Comparison of ENCODE assay signal across 8 cellular contexts in the genomic region with DNA sequence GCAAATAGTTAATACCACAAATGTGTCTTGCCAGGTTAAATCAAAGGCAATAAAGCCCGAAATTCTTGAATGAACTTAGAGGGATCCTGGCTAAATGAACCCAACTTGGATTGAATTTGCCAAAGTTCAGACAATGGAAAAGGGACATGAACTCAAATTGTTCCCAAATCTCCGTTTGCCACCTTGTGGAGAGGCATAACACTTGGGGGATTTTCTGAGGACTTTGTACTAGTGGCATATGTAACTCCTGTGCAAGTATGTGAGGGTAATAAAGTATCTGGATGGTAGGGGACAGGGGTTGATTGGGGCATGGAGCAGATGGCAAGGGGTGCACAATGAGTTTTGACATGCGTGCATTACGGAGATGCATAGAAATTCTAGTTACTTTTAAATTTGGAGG. TPM values are rescaled to one million over a fixed set of nuclear protein-coding genes. Genes with fewer than 3 reads are reported as not detected.
DNase-seq lines count a peak whose midpoint lies in the region; ATAC-seq, FAIRE-seq and TF ChIP-seq lines count a peak whose summit lies in the region.

No MANE protein-coding gene starts in this region.

- peak overlapping the region; percentile 99 for H3K4me3 Mint-ChIP-seq in activated naive CD4-positive, alpha-beta T cell treated with anti-CD3 and anti-CD28 coated beads, Interleukin-2, amount 50 U/mL, for 24 hours

- ATAC-seq in right lobe of liver: no peak
- no peak for ATAC-seq in upper lobe of left lung (ENCODE audit: low FRiP score in 2 of 2)
- ATAC-seq in HG03378 (IDR thresholded peaks at IDR 0.05; ENCODE audit: unreplicated experiment): no peak

- peaks cover 26% of the 10 kb centered on the region for H3K4me1 Mint-ChIP-seq in activated naive CD4-positive, alpha-beta T cell treated with anti-CD3 and anti-CD28 coated beads, Interleukin-2, amount 50 U/mL, for 24 hours

- H3K36me3 ChIP-seq in right lobe of liver: no peaks in the 10 kb centered on the region
- no peaks in the 10 kb centered on the region for H3K36me3 ChIP-seq in upper lobe of left lung

- H3K9me3 Mint-ChIP-seq in activated naive CD4-positive, alpha-beta T cell treated with anti-CD3 and anti-CD28 coated beads, Interleukin-2, amount 50 U/mL, for 24 hours: no peaks in the 10 kb centered on the region

- peaks cover 7% of the 10 kb centered on the region for H3K27me3 Mint-ChIP-seq in activated naive CD4-positive, alpha-beta T cell treated with anti-CD3 and anti-CD28 coated beads, Interleukin-2, amount 50 U/mL, for 24 hours

- no peak for DNase-seq in activated naive CD4-positive, alpha-beta T cell treated with anti-CD3 and anti-CD28 coated beads, Interleukin-2, amount 50 U/mL, for 16 hours
- DNase-seq in astrocyte of the spinal cord (ENCODE audit: low read depth, low spot score): peak; percentile 7
- no peak for DNase-seq in right lobe of liver
- no peak for DNase-seq in upper lobe of left lung
- DNase-seq in NCI-H2196 treated with DMSO at 0.1 percent for 48 hours (lab: John Stamatoyannopoulos, UW; ENCODE audit: unreplicated experiment): no peak
- no peak for DNase-seq in frontal cortex (ENCODE audit: low spot score in 2 of 2)

- WGBS in right lobe of liver (ENCODE audit: insufficient coverage, low coverage, low lambda C conversion rate, missing lambda C conversion rate): 53% methylated on average over 4 of the region's 4 CpGs
- 65 to 73% methylated on average over 4 of the region's 4 CpGs for WGBS in upper lobe of left lung, 2 donors

- intact Hi-C loops in right lobe of liver (cut with DNase I): no loop called here

- TF ChIP-seq POLR2A in right lobe of liver (IDR thresholded peaks at IDR 0.05): no peak
- TF ChIP-seq POLR2A in upper lobe of left lung (IDR thresholded peaks at IDR 0.05): no peak

- H3K27ac ChIP-seq in right lobe of liver (peak overlapping the region in 2 of 3 donors; percentile 98), upper lobe of left lung (peak overlapping the region in 3 of 4 donors; percentile 95 to 99 (median 99))

- H3K36me3 Mint-ChIP-seq in activated naive CD4-positive, alpha-beta T cell treated with anti-CD3 and anti-CD28 coated beads, Interleukin-2, amount 50 U/mL, for 24 hours: no peaks in the 10 kb centered on the region

- H3K4me1 ChIP-seq in right lobe of liver: peaks cover 0 to 25% (median 6%) of the 10 kb centered on the region in 4 donors
- peaks cover 22 to 39% (median 24%) of the 10 kb centered on the region in 4 donors for H3K4me1 ChIP-seq in upper lobe of left lung

- H3K9me3 ChIP-seq in right lobe of liver (no peaks in the 10 kb centered on the region), upper lobe of left lung (no peaks in the 10 kb centered on the region)

- H3K27me3 ChIP-seq in right lobe of liver: no peaks in the 10 kb centered on the region
- no peaks in the 10 kb centered on the region for H3K27me3 ChIP-seq in upper lobe of left lung

- no peak for TF ChIP-seq EP300 in upper lobe of left lung (IDR thresholded peaks at IDR 0.05)

- H3K4me3 ChIP-seq in astrocyte of the spinal cord (ENCODE audit: low read depth, low read length) (peak overlapping the region; percentile 72), right lobe of liver (peak overlapping the region; percentile 75 to 88 (median 84)), upper lobe of left lung (peak overlapping the region in 3 of 4 donors; percentile 67 to 75 (median 73))

- H3K27ac Mint-ChIP-seq in activated naive CD4-positive, alpha-beta T cell treated with anti-CD3 and anti-CD28 coated beads, Interleukin-2, amount 50 U/mL, for 24 hours: peak overlapping the region; percentile 98

- in situ Hi-C loops in astrocyte of the spinal cord (cut with HindIII; ENCODE audit: low sequenced_read_pairs): no loop called here

- no peak for FAIRE-seq in frontal cortex (lab: Jason Lieb, UNC)

- TF ChIP-seq CTCF in astrocyte of the spinal cord (IDR thresholded peaks at IDR 0.05; ENCODE audit: low read depth, low read length) (no peak), right lobe of liver (IDR thresholded peaks at IDR 0.05) (peak in 1 of 4 donors; percentile 9), upper lobe of left lung (IDR thresholded peaks at IDR 0.05) (peak in 1 of 6 experiments; percentile 19)

RNA-seq across cellular contexts. Expression of gene TCAIM, which starts 1.3 kb away (rescaled TPM):
- 10 to 100 TPM; 37.8 to 46.4 (median 40.1) TPM for total RNA-seq in right lobe of liver
- 10 to 100 TPM; 10.5 to 33.5 (median 19.6) TPM for total RNA-seq in upper lobe of left lung
- 52.2 TPM for total RNA-seq in frontal cortex
